Comparison of ENCODE assay signal across 8 cellular contexts in genomic region chr17:63445571-63446217, GRCh38. TPM values are rescaled to one million over a fixed set of nuclear protein-coding genes. Genes with fewer than 3 reads are reported as not detected.
A peak's percentile ranks its signal among the peaks of the same experiment; 100 is the strongest.
DNase-seq lines count a peak whose midpoint lies in the region; ATAC-seq and TF ChIP-seq lines count a peak whose summit lies in the region.

No MANE protein-coding gene starts in this region.

- TF ChIP-seq CTCF in AG10803 (conservative IDR thresholded peaks at IDR 0.05; ENCODE audit: low read length) (no peak; the same call in 1 of the 2 replicates), OCI-LY7 (conservative IDR thresholded peaks at IDR 0.05; ENCODE audit: low read length) (0 out of 2 replicates have a peak, but pooled peaks have one; percentile 17), cardiac muscle cell (IDR thresholded peaks at IDR 0.05; ENCODE audit: low read depth, low read length) (peak; percentile 40)

- H3K36me3 ChIP-seq in OCI-LY7 (ENCODE audit: insufficient read depth, low read length) (no peaks in the 10 kb centered on the region), cardiac muscle cell (no peaks in the 10 kb centered on the region)

- DNase-seq in AG10803 (ENCODE audit: low read depth) = no peak
- no peak for DNase-seq in OCI-LY7 (ENCODE audit: low spot score)
- peak; percentile 56 for DNase-seq in activated gamma-delta T cell treated with Interleukin-2 at 50 U/mL for 16 hours
- DNase-seq in cardiac muscle cell (ENCODE audit: low read depth in 1 of 2, low spot score in 1 of 2) = peak; percentile 64 to 74
- DNase-seq in renal cortical epithelial cell (ENCODE audit: low read depth) = peak; percentile 35
- no peak for DNase-seq in cerebellar nuclear complex (lab: John Stamatoyannopoulos, UW)

- CTCF ChIA-PET in OCI-LY7 (lab: Charles Lee; ENCODE audit: unreplicated experiment) = interaction anchor here (0.6 kb wide), 1 partner anchor 162 kb away, joined by 3 read pairs; no protein-coding TSS in a partner anchor

- peak overlapping the region; percentile 29; the same call in 1 of the 2 replicates for H3K4me2 ChIP-seq in OCI-LY7 (ENCODE audit: low read length)

- H3K4me3 ChIP-seq in AG10803 (ENCODE audit: low read length) (peak overlapping the region; percentile 60), OCI-LY7 (ENCODE audit: low read depth, low read length, poor library complexity, severe bottlenecking) (no peak overlapping the region), cardiac muscle cell (peak overlapping the region; percentile 32)

- H4K20me1 ChIP-seq in OCI-LY7 (ENCODE audit: insufficient read depth, low read length) = no peaks in the 10 kb centered on the region

- no peaks in the 10 kb centered on the region for H3K9me3 ChIP-seq in OCI-LY7 (ENCODE audit: low read length)
- no peaks in the 10 kb centered on the region for H3K9me3 ChIP-seq in cardiac muscle cell (ENCODE audit: low read depth)

- H3K4me1 ChIP-seq in OCI-LY7 (ENCODE audit: insufficient read depth, low read length, poor library complexity, severe bottlenecking) (no peaks in the 10 kb centered on the region), cardiac muscle cell (ENCODE audit: low read depth) (peaks cover 20% of the 10 kb centered on the region)

- intact Hi-C loops in OCI-LY7 (cut with micrococcal nuclease; ENCODE audit: unreplicated experiment) = no loop called here

- H3K9me2 ChIP-seq in OCI-LY7 (ENCODE audit: insufficient read depth, low read length) = no peaks in the 10 kb centered on the region

- no peak overlapping the region for H3K27ac ChIP-seq in OCI-LY7 (ENCODE audit: low read depth, low read length, poor library complexity, severe bottlenecking)
- no peak overlapping the region for H3K27ac ChIP-seq in cardiac muscle cell

- ATAC-seq in GM19035 (IDR thresholded peaks at IDR 0.05; ENCODE audit: unreplicated experiment) = peak; percentile 63
- ATAC-seq in HG03108 (IDR thresholded peaks at IDR 0.05; ENCODE audit: unreplicated experiment) = peak; percentile 35

- H3K27me3 ChIP-seq in cardiac muscle cell = peaks cover 6% of the 10 kb centered on the region

- no TSS peak for BruUV-seq in OCI-LY7 (replicated peaks; lab: Mats Ljungman, UMichigan)

- H3K79me2 ChIP-seq in OCI-LY7 (ENCODE audit: insufficient read depth, low read depth, low read length) = no peaks in the 10 kb centered on the region

- POLR2A ChIA-PET in OCI-LY7 (lab: Charles Lee) = interaction anchor here (0.6 kb wide), 1 partner anchor 39 kb away, joined by 3 read pairs; no protein-coding TSS in a partner anchor

- H2AFZ ChIP-seq in OCI-LY7 (ENCODE audit: low read length) = no peak overlapping the region

RNA-seq across cellular contexts. Expression of gene CYB561, which starts 0.4 kb away (rescaled TPM):
- not detected in 2 replicates for total RNA-seq in OCI-LY7 (2014; rRNA removed; shearing (Covaris generic))
- total RNA-seq in OCI-LY7 (2022) (not detected in 2 replicates), cardiac muscle cell (7.4 and 11.3 TPM in 2 replicates), renal cortical epithelial cell (24.1 and 29.0 TPM in 2 replicates)
- 7.4 and 21.5 TPM in 2 replicates for polyA plus RNA-seq in cardiac muscle cell

RNA-seq across cellular contexts. Expression of gene ACE, which starts 31.2 kb away (rescaled TPM):
- 0.33 and 2.3 TPM in 2 replicates for total RNA-seq in OCI-LY7 (2014; rRNA removed; shearing (Covaris generic))
- 3.6 and 5.1 TPM in 2 replicates for total RNA-seq in OCI-LY7 (2022)
- total RNA-seq in cardiac muscle cell = 2.1 and 3.2 TPM in 2 replicates
- 1.8 and 2.5 TPM in 2 replicates for polyA plus RNA-seq in cardiac muscle cell
- 0.52 and 0.55 TPM in 2 replicates for total RNA-seq in renal cortical epithelial cell

Comparison
In these comparisons a context has a peak if more than half of its experiments do, and no peak if none do; other contexts are left out.
1. DNase-seq: peak in activated gamma-delta T cell treated with Interleukin-2 at 50 U/mL for 16 hours (single experiment), cardiac muscle cell (2 of 2) and renal cortical epithelial cell (single experiment); none in AG10803 (single experiment), OCI-LY7 (single experiment) and cerebellar nuclear complex (0 of 2).